2 cellular contexts compared by ENCODE assay signal in genomic region chr4:138838251-138838650, GRCh38.
TF ChIP-seq lines count a peak whose summit lies in the region.

No MANE protein-coding gene starts in this region.

TF ChIP-seq in GM23338, 12 proteins besides CTCF, POLR2A, EP300 and RAD21:
- TF ChIP-seq REST (IDR thresholded peaks at IDR 0.05; ENCODE audit: unreplicated experiment) (no peak), ZNF462 (CRISPR knock-in tag; IDR thresholded peaks at IDR 0.05) (no peak), STAT1 (IDR thresholded peaks at IDR 0.05; ENCODE audit: unreplicated experiment) (no peak), JUNB (IDR thresholded peaks at IDR 0.05; ENCODE audit: unreplicated experiment) (no peak), ZNF331 (CRISPR knock-in tag; IDR thresholded peaks at IDR 0.05; ENCODE audit: low read depth) (no peak)

TF ChIP-seq in K562, 482 proteins besides CTCF, POLR2A, EP300 and RAD21 (continued from another document):
- TF ChIP-seq ZBTB11 (CRISPR knock-in tag; IDR thresholded peaks at IDR 0.05) (no peak), CEBPZ (IDR thresholded peaks at IDR 0.05; ENCODE audit: borderline replicate concordance, low read depth, low read length) (no peak), JUN (IDR thresholded peaks at IDR 0.05; ENCODE audit: borderline replicate concordance, low read depth, low read length) (no peak), JUN (CRISPR knock-in tag; IDR thresholded peaks at IDR 0.05; ENCODE audit: borderline replicate concordance) (no peak), U2AF1 (optimal IDR thresholded peaks at IDR 0.05; ENCODE audit: low read depth, low read length) (no peak), SETDB1 (IDR thresholded peaks at IDR 0.05; ENCODE audit: low read length) (no peak), HOMEZ (CRISPR knock-in tag; IDR thresholded peaks at IDR 0.05) (no peak), ZNF140 (CRISPR knock-in tag; IDR thresholded peaks at IDR 0.05) (no peak), FOXO4 (CRISPR knock-in tag; IDR thresholded peaks at IDR 0.05) (no peak), MYC (IDR thresholded peaks at IDR 0.05; ENCODE audit: low read depth, low read length) (no peak), MYC (CRISPR knock-in tag; IDR thresholded peaks at IDR 0.05; ENCODE audit: borderline replicate concordance, low read depth) (no peak), HDAC8 (tag; IDR thresholded peaks at IDR 0.05) (no peak), HMGXB4 (CRISPR knock-in tag; IDR thresholded peaks at IDR 0.05) (no peak), ZNF133 (CRISPR knock-in tag; IDR thresholded peaks at IDR 0.05) (no peak), BRD9 (IDR thresholded peaks at IDR 0.05; ENCODE audit: low read depth, partially characterized antibody) (no peak), PRPF4 (IDR thresholded peaks at IDR 0.05; ENCODE audit: insufficient read depth, low read depth, low read length, poor library complexity, severe bottlenecking) (no peak), ZNF551 (CRISPR knock-in tag; IDR thresholded peaks at IDR 0.05) (no peak), ZNF436 (CRISPR knock-in tag; IDR thresholded peaks at IDR 0.05) (no peak)
